1 cellular context compared by ENCODE assay signal in genomic region chrX:132958086-132958703, GRCh38.
TF ChIP-seq lines count a peak whose summit lies in the region.

HS6ST2 (minus strand) TSS chrX:132958629.

TF ChIP-seq in WTC11, 78 proteins besides CTCF, POLR2A, EP300 and RAD21 (continued from another document):
- TF ChIP-seq FOXP4 (CRISPR knock-in tag; IDR thresholded peaks at IDR 0.05) = peak; percentile 64; the same call in 1 of the 2 replicates
- 0 out of 2 replicates have a peak, but pooled peaks have one; percentile 59 for TF ChIP-seq ZNF281 (CRISPR knock-in tag; IDR thresholded peaks at IDR 0.05)
- TF ChIP-seq KAT7 (CRISPR knock-in tag; IDR thresholded peaks at IDR 0.05; ENCODE audit: borderline replicate concordance) = no peak
- TF ChIP-seq TEAD1 (CRISPR knock-in tag; IDR thresholded peaks at IDR 0.05) = no peak
- TF ChIP-seq SP1 (CRISPR knock-in tag; conservative IDR thresholded peaks at IDR 0.05) = 0 out of 2 replicates have a peak, but pooled peaks have one; percentile 25
- TF ChIP-seq TP53 (CRISPR knock-in tag; IDR thresholded peaks at IDR 0.05) = peak; percentile 60; the same call in 1 of the 2 replicates
